Comparison of ENCODE assay signal across 1 cellular context in the genomic region with DNA sequence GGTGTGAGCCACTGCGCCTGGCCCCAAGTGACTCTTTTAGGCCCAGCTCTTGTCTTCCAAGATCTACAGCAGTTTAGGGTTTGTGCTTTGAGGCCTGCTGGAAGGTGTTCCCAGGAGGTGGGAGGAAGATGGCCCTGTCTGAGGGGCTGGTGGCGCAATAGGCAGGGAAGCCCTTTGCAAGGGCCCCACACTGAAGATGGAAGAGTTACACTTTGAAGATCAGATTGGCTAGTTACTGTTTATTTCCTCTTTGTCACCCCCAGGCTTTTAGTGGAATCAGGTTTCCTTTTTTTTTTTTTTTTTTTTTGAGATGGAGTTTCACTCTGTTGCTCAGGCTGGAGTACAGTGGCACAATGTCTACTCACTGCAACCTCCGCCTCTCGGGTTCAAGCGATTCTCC.
A peak's percentile ranks its signal among the peaks of the same experiment; 100 is the strongest.
TF ChIP-seq lines count a peak whose summit lies in the region.

No MANE protein-coding gene starts in this region.

TF ChIP-seq in HepG2, 621 proteins besides CTCF, POLR2A, EP300 and RAD21:
- TF ChIP-seq, protein P1, sequence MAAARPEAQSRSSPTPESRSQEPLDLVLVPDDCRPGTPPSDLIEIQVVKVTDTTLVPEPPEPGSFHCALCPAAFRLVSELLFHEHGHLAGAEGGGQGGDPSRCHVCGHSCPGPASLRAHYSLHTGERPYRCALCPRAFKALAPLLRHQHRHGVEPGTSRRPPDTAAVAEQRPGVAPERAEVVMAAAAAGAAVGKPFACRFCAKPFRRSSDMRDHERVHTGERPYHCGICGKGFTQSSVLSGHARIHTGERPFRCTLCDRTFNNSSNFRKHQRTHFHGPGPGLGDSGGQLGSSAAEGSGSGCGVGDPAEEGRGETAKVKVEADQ (CRISPR knock-in tag; IDR thresholded peaks at IDR 0.05; ENCODE audit: borderline replicate concordance): no peak
- no peak for TF ChIP-seq ZNF138 (CRISPR knock-in tag; IDR thresholded peaks at IDR 0.05; ENCODE audit: low read depth)
- TF ChIP-seq ZSCAN22 (CRISPR knock-in tag; IDR thresholded peaks at IDR 0.05): no peak
- no peak for TF ChIP-seq RBFOX2 (IDR thresholded peaks at IDR 0.05; ENCODE audit: low read depth, low read length)
- TF ChIP-seq ZNF629 (CRISPR knock-in tag; conservative IDR thresholded peaks at IDR 0.05): no peak
- no peak for TF ChIP-seq MTA1 (CRISPR knock-in tag; IDR thresholded peaks at IDR 0.05; ENCODE audit: borderline replicate concordance)
- no peak for TF ChIP-seq MXD4 (CRISPR knock-in tag; IDR thresholded peaks at IDR 0.05)
- 0 out of 2 replicates have a peak, but pooled peaks have one; percentile 39 for TF ChIP-seq THAP11 (CRISPR knock-in tag; IDR thresholded peaks at IDR 0.05)
- no peak for TF ChIP-seq MEIS2 (CRISPR knock-in tag; IDR thresholded peaks at IDR 0.05)
- peak; percentile 3; the same call in 1 of the 2 replicates for TF ChIP-seq CEBPB (IDR thresholded peaks at IDR 0.05; ENCODE audit: borderline replicate concordance, low read depth, low read length)
- TF ChIP-seq REPIN1 (CRISPR knock-in tag; IDR thresholded peaks at IDR 0.05; ENCODE audit: borderline replicate concordance, low read depth): no peak
- TF ChIP-seq TBL1XR1 (IDR thresholded peaks at IDR 0.05; ENCODE audit: borderline replicate concordance, low read length, partially characterized antibody): no peak
- TF ChIP-seq KDM1A (CRISPR knock-in tag; IDR thresholded peaks at IDR 0.05): no peak
- TF ChIP-seq ZNF772 (CRISPR knock-in tag; IDR thresholded peaks at IDR 0.05): no peak
- no peak for TF ChIP-seq SMC3 (IDR thresholded peaks at IDR 0.05; ENCODE audit: low read length)
- TF ChIP-seq ZNF430 (CRISPR knock-in tag; IDR thresholded peaks at IDR 0.05): no peak
- TF ChIP-seq ZNF124 (CRISPR knock-in tag; IDR thresholded peaks at IDR 0.05): no peak
- TF ChIP-seq CEBPG (CRISPR knock-in tag; IDR thresholded peaks at IDR 0.05): 0 out of 2 replicates have a peak, but pooled peaks have one; percentile 8
- TF ChIP-seq ZNF20 (CRISPR knock-in tag; IDR thresholded peaks at IDR 0.05): no peak
